8 cellular contexts compared by ENCODE assay signal in genomic region chr11:58654079-58654907, GRCh38. TPM values are rescaled to one million over a fixed set of nuclear protein-coding genes. Genes with fewer than 3 reads are reported as not detected.
DNase-seq lines count a peak whose midpoint lies in the region; ATAC-seq and TF ChIP-seq lines count a peak whose summit lies in the region.

No MANE protein-coding gene starts in this region.

- H3K36me3 ChIP-seq in left lung: no peaks in the 10 kb centered on the region

- H3K27me3 Mint-ChIP-seq in chondrocyte (ENCODE audit: low read depth): peaks cover 4% of the 10 kb centered on the region

- no peaks in the 10 kb centered on the region for H3K9me3 Mint-ChIP-seq in chondrocyte (ENCODE audit: low read depth)

- no peak overlapping the region for H3K27ac Mint-ChIP-seq in chondrocyte (ENCODE audit: unreplicated experiment)

- no peak overlapping the region for H3K27ac ChIP-seq in left lung

- H3K27me3 ChIP-seq in left lung: no peaks in the 10 kb centered on the region

- H3K4me1 ChIP-seq in left lung: no peaks in the 10 kb centered on the region

- H3K4me3 Mint-ChIP-seq in chondrocyte (ENCODE audit: unreplicated experiment): no peak overlapping the region

- no peaks in the 10 kb centered on the region for H3K9me3 ChIP-seq in left lung

- DNase-seq in AML-193 (lab: John Stamatoyannopoulos, UW): peak; percentile 64 to 80
- DNase-seq in NCI-H2227 (lab: John Stamatoyannopoulos, UW; ENCODE audit: unreplicated experiment): peak; percentile 79
- DNase-seq in activated CD4-positive, alpha-beta T cell treated with anti-CD3 and anti-CD28 coated beads for 24 hours (ENCODE audit: low read depth in 2 of 2): peak; percentile 69
- peak; percentile 92 for DNase-seq in chondrocyte (ENCODE audit: low spot score)
- DNase-seq in left lung: peak; percentile 68 to 89
- peak; percentile 75 to 77 for DNase-seq in stimulated activated CD4-positive, alpha-beta T cell treated with anti-CD3 and anti-CD28 coated beads, Interleukin-4, amount 100 ng/mL, for 48 hours (ENCODE audit: low read depth in 2 of 2)

- no peak overlapping the region for H3K4me3 ChIP-seq in left lung

- H3K36me3 Mint-ChIP-seq in chondrocyte (ENCODE audit: low read depth): no peaks in the 10 kb centered on the region

- ATAC-seq in GM18868 (IDR thresholded peaks at IDR 0.05; ENCODE audit: unreplicated experiment): peak; percentile 96
- ATAC-seq in HG03095 (IDR thresholded peaks at IDR 0.05; ENCODE audit: unreplicated experiment): peak; percentile 66
- peak; percentile 98 for ATAC-seq in left lung

- TF ChIP-seq CTCF in chondrocyte (IDR thresholded peaks at IDR 0.05) (peak; percentile 92), left lung (IDR thresholded peaks at IDR 0.05) (peak; percentile 85 to 88)

- intact Hi-C loops in left lung (cut with DNase I): no loop called here

- no peaks in the 10 kb centered on the region for H3K4me1 Mint-ChIP-seq in chondrocyte (ENCODE audit: low read depth)

RNA-seq across cellular contexts. Expression of gene CNTF, which starts 31.8 kb away (rescaled TPM):
- total RNA-seq in chondrocyte (0.92 to 1.3 TPM (median 1.1 TPM) in 3 replicates), left lung (1 to 10 TPM in 1 of 2 donors, under 1 TPM in 1; 0.47 to 1.9 TPM)
